In the genomic region with DNA sequence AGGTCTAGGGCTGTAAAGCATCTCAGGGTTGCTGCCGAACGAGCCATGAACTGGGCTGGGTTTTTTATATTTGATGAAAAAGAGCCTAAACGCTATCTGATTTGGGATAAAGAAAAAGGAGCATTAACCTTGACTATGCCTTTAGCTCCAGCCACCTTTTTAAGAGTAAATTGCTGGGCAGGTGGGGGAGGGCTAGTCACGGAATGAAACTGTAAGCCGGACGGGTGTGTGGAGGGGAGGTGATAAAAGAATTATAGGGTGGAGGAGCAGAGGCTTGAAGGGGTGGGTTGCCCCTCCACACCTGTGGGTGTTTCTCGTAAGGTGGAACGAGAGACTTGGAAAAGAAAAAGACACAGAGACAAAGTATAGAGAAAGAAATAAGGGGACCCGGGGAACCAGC, we compare ENCODE assay signal across 10 cellular contexts. TPM values are rescaled to one million over a fixed set of nuclear protein-coding genes. Genes with fewer than 3 reads are reported as not detected.
"Had no signal": no experiment of that assay in that cellular context is flagged by ENCODE, and none has a peak within 500 bp of the region (broad histone marks: within the 10 kb centered on the region; RNA-seq: fewer than 3 reads in every experiment).

No MANE protein-coding gene starts in this region.

RNA-seq across cellular contexts. Expression of gene TREH, which starts 41.3 kb away (rescaled TPM):
- total RNA-seq: dermis blood vessel endothelial cell; heart left ventricle; kidney epithelial cell; mesenteric fat pad; naive thymus-derived CD8-positive, alpha-beta T cell; neural crest cell; posterior vena cava; right cardiac atrium; thoracic aorta had no signal
- polyA plus RNA-seq: mammary epithelial cell; naive thymus-derived CD8-positive, alpha-beta T cell had no signal
